26 cellular contexts compared by ENCODE assay signal in genomic region chr11:91272089-91272488, GRCh38.
"Had no signal": no experiment of that assay in that cellular context is flagged by ENCODE, and none has a peak within 500 bp of the region (broad histone marks: within the 10 kb centered on the region; RNA-seq: fewer than 3 reads in every experiment).

No MANE protein-coding gene starts in this region.

- H3K4me3 ChIP-seq: MG63, SJCRH30, SK-N-MC had no signal

- H3K36me3 ChIP-seq: MG63, SJCRH30 had no signal

- ATAC-seq: HepG2, Panc1, PC-3, T-helper 17 cell had no signal

- H3K27ac ChIP-seq: RWPE1, SJCRH30, SK-N-MC had no signal

- H3K4me1 ChIP-seq: SJCRH30 had no signal

- DNase-seq: IMR-90; Karpas-422; KG1; MG63; NCI-H1092; NCI-H1417; NCI-H1436 treated with DMSO at 0.1 percent for 48 hours; NCI-H1694; NCI-H187 treated with DMSO at 0.1 percent for 48 hours; NCI-H2029 treated with DMSO at 0.1 percent for 48 hours; NCI-H2171 treated with DMSO at 0.1 percent for 48 hours; NCI-H345; NCI-H510A; NCI-H524 treated with DMSO at 0.1 percent for 48 hours; NCI-H69; NCI-H774; NK-92 treated with Interleukin-12 subunit alpha and Interleukin-12 subunit beta, amount 100 ng/mL, for 24 hours; PC-3; SHP77 treated with DMSO at 0.1 percent for 48 hours; SJCRH30; T-helper 1 cell; T-helper 17 cell had no signal

- H3K9me3 ChIP-seq: MG63, SJCRH30 had no signal

- H3K27me3 ChIP-seq: MG63, SJCRH30 had no signal
